Comparison of ENCODE assay signal across 2 cellular contexts in genomic region chr17:81052199-81052997, GRCh38.
A peak's percentile ranks its signal among the peaks of the same experiment; 100 is the strongest.
TF ChIP-seq lines count a peak whose summit lies in the region.

No MANE protein-coding gene starts in this region.

TF ChIP-seq in liver, 16 proteins besides CTCF, POLR2A, EP300 and RAD21:
- TF ChIP-seq GABPA (IDR thresholded peaks at IDR 0.05 in 1 of 2, conservative IDR thresholded peaks at IDR 0.05 in 1 of 2) (no peak), SP1 (IDR thresholded peaks at IDR 0.05) (no peak), HNF4A (conservative IDR thresholded peaks at IDR 0.05) (no peak), NR2F2 (IDR thresholded peaks at IDR 0.05) (peak; percentile 12), RXRA (IDR thresholded peaks at IDR 0.05) (no peak), ZBTB33 (IDR thresholded peaks at IDR 0.05) (no peak), EGR1 (IDR thresholded peaks at IDR 0.05; ENCODE audit: low read depth in 2 of 2) (no peak), FOXA1 (IDR thresholded peaks at IDR 0.05) (no peak)

TF ChIP-seq in HepG2, 621 proteins besides CTCF, POLR2A, EP300 and RAD21:
- TF ChIP-seq TBP (CRISPR knock-in tag; IDR thresholded peaks at IDR 0.05) (no peak), ZFP91 (CRISPR knock-in tag; IDR thresholded peaks at IDR 0.05; ENCODE audit: borderline replicate concordance) (no peak), NR2C2 (CRISPR knock-in tag; IDR thresholded peaks at IDR 0.05; ENCODE audit: borderline replicate concordance) (no peak), ZNF703 (CRISPR knock-in tag; IDR thresholded peaks at IDR 0.05; ENCODE audit: borderline replicate concordance) (no peak), MAZ (IDR thresholded peaks at IDR 0.05; ENCODE audit: borderline replicate concordance, low read depth, low read length) (no peak), MAZ (CRISPR knock-in tag; IDR thresholded peaks at IDR 0.05; ENCODE audit: low read depth) (no peak), NFYC (CRISPR knock-in tag; IDR thresholded peaks at IDR 0.05) (no peak), ZNF546 (CRISPR knock-in tag; conservative IDR thresholded peaks at IDR 0.05) (no peak), PHF8 (CRISPR knock-in tag; IDR thresholded peaks at IDR 0.05) (no peak), TMF1 (CRISPR knock-in tag; IDR thresholded peaks at IDR 0.05; ENCODE audit: low read depth) (no peak), NFYB (CRISPR knock-in tag; IDR thresholded peaks at IDR 0.05) (no peak)
